In the genomic region with DNA sequence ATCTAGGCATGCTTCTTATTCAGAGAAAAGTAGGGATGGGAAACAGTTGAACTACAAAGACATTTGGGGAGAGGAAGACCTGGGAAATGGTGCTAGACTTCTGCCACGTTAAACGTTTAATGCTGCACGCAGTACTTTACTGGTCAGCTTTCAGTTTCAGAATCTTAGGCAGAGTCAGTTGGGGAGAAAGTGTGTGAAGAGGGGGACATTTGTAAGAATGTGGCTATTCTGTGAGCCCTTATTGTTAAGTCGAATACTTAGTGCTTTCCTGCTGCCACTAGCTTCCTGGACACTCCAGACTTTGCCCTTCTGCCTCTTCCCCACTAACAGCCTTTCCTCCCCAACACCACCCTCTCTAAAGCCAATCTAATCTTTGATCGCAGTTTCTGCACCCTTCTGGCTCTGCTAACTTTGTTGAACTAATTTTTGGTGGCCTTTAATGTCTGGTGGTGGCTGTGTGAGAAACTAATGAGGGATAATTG, we compare ENCODE assay signal across 12 cellular contexts. TPM values are rescaled to one million over a fixed set of nuclear protein-coding genes. Genes with fewer than 3 reads are reported as not detected.
DNase-seq lines count a peak whose midpoint lies in the region; ATAC-seq and TF ChIP-seq lines count a peak whose summit lies in the region.
"Had no signal": no experiment of that assay in that cellular context is flagged by ENCODE, and none has a peak within 500 bp of the region (broad histone marks: within the 10 kb centered on the region; RNA-seq: fewer than 3 reads in every experiment).

No MANE protein-coding gene starts in this region.

- peak overlapping the region; percentile 73 for H3K27ac ChIP-seq in right cardiac atrium (ENCODE audit: low read length)

- no peaks in the 10 kb centered on the region for H3K9me3 ChIP-seq in right cardiac atrium (ENCODE audit: control insufficient read depth, low read length)

- ATAC-seq in right cardiac atrium (no peak), left lobe of liver (peak; percentile 87)
- ATAC-seq: naive thymus-derived CD4-positive, alpha-beta T cell had no signal

- CTCF ChIA-PET in HEK293T (lab: Yijun Ruan, JAX) = no interaction called here

- H3K27me3 ChIP-seq in right cardiac atrium (ENCODE audit: control insufficient read depth, insufficient read depth) = no peaks in the 10 kb centered on the region

- 58% methylated on average over 5 of the region's 5 CpGs for WGBS in right cardiac atrium

- DNase-seq in right cardiac atrium = no peak
- no peak for DNase-seq in cardiac septum (ENCODE audit: low spot score)
- DNase-seq in MV-4-11 (lab: John Stamatoyannopoulos, UW) = peak; percentile 31
- no peak for DNase-seq in left lobe of liver (ENCODE audit: low spot score)
- DNase-seq in G401 (ENCODE audit: low spot score) = no peak
- DNase-seq in NCI-H2196 treated with DMSO at 0.1 percent for 48 hours (lab: John Stamatoyannopoulos, UW; ENCODE audit: unreplicated experiment) = no peak
- DNase-seq in hypothalamus (lab: John Stamatoyannopoulos, UW) = no peak
- DNase-seq in HEK293T (ENCODE audit: extremely low spot score) = no peak
- DNase-seq: activated effector memory CD4-positive, alpha-beta T cell treated with anti-CD3 and anti-CD28 coated beads, Interleukin-2, amount 50 U/mL, for 16 hours; CD4-positive, alpha-beta memory T cell; naive thymus-derived CD4-positive, alpha-beta T cell; T-helper 9 cell had no signal

- intact Hi-C loops in right cardiac atrium (cut with DNase I) = no loop called here
- intact Hi-C loops in cardiac septum (cut with DNase I) = loop anchor here (5.0 kb wide), 2 partner anchors 41 to 61 kb away; no protein-coding TSS in a partner anchor

- in situ Hi-C loops in G401 (cut with HindIII; ENCODE audit: low sequenced_read_pairs) = no loop called here

- H3K4me1 ChIP-seq in right cardiac atrium (ENCODE audit: control insufficient read depth, insufficient read depth, low read length) = peaks cover 18% of the 10 kb centered on the region

- POLR2A ChIA-PET in HEK293T (lab: Yijun Ruan, JAX) = no interaction called here

- no peak overlapping the region for H3K4me3 ChIP-seq in right cardiac atrium (ENCODE audit: low read length)

TF ChIP-seq in HEK293T, 16 proteins besides CTCF, POLR2A, EP300 and RAD21:
- no peak for TF ChIP-seq ZNF384 (IDR thresholded peaks at IDR 0.05)
- TF ChIP-seq HDGF (IDR thresholded peaks at IDR 0.05; ENCODE audit: borderline replicate concordance) = no peak
- TF ChIP-seq FOXK2 (IDR thresholded peaks at IDR 0.05) = no peak
- TF ChIP-seq L3MBTL2 (conservative IDR thresholded peaks at IDR 0.05) = no peak
- no peak for TF ChIP-seq FOXA1 (IDR thresholded peaks at IDR 0.05)
- TF ChIP-seq LEF1 (IDR thresholded peaks at IDR 0.05; ENCODE audit: borderline replicate concordance) = no peak
- no peak for TF ChIP-seq ELF4 (IDR thresholded peaks at IDR 0.05)
- no peak for TF ChIP-seq BHLHE40 (IDR thresholded peaks at IDR 0.05; ENCODE audit: borderline replicate concordance)
- no peak for TF ChIP-seq NFRKB (IDR thresholded peaks at IDR 0.05)
- TF ChIP-seq ARNT (IDR thresholded peaks at IDR 0.05) = no peak
- TF ChIP-seq, protein P1, sequence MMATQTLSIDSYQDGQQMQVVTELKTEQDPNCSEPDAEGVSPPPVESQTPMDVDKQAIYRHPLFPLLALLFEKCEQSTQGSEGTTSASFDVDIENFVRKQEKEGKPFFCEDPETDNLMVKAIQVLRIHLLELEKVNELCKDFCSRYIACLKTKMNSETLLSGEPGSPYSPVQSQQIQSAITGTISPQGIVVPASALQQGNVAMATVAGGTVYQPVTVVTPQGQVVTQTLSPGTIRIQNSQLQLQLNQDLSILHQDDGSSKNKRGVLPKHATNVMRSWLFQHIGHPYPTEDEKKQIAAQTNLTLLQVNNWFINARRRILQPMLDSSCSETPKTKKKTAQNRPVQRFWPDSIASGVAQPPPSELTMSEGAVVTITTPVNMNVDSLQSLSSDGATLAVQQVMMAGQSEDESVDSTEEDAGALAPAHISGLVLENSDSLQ (IDR thresholded peaks at IDR 0.05) = no peak
- TF ChIP-seq FOXM1 (IDR thresholded peaks at IDR 0.05; ENCODE audit: borderline replicate concordance) = no peak
- no peak for TF ChIP-seq SUZ12 (IDR thresholded peaks at IDR 0.05)
- TF ChIP-seq TARDBP (IDR thresholded peaks at IDR 0.05) = no peak
- no peak for TF ChIP-seq SP1 (IDR thresholded peaks at IDR 0.05)
TF ChIP-seq in HEK293T: peak in this region for 0.

RNA-seq across cellular contexts. Expression of a gene that starts 6.1 kb away (rescaled TPM):
- total RNA-seq in right cardiac atrium = 10 to 100 TPM; 47.8 to 58.3 (median 51.1) TPM
- polyA plus RNA-seq in right cardiac atrium = 77.4 TPM
- 111 TPM for total RNA-seq in cardiac septum
- total RNA-seq in left lobe of liver = 24.6 TPM
- total RNA-seq in G401 (2014; rRNA removed; shearing (Covaris generic)) = 46.1 and 53.8 TPM in 2 replicates

RNA-seq across cellular contexts. Expression of a gene that starts 55.3 kb away (rescaled TPM):
- 10 to 100 TPM; 14.9 to 20.1 (median 16.9) TPM for total RNA-seq in right cardiac atrium
- polyA plus RNA-seq in right cardiac atrium = 9.8 TPM
- total RNA-seq in cardiac septum = 15.9 TPM
- total RNA-seq in left lobe of liver = 7.0 TPM
- total RNA-seq in G401 (2014; rRNA removed; shearing (Covaris generic)) = 0.24 and 0.68 TPM in 2 replicates
